13 cellular contexts compared by ENCODE assay signal in genomic region chr6:20900396-20901160, GRCh38.
DNase-seq lines count a peak whose midpoint lies in the region; ATAC-seq and TF ChIP-seq lines count a peak whose summit lies in the region.
"Had no signal": no experiment of that assay in that cellular context is flagged by ENCODE, and none has a peak within 500 bp of the region (broad histone marks: within the 10 kb centered on the region; RNA-seq: fewer than 3 reads in every experiment).

No MANE protein-coding gene starts in this region.

- H2AK5ac ChIP-seq in mesenchymal stem cell (ENCODE audit: low read length, severe bottlenecking): no peak overlapping the region

- peak in 2 of 3 experiments; percentile 55 to 59 for DNase-seq in NCI-H1417 (lab: John Stamatoyannopoulos, UW)
- DNase-seq in NCI-H1417 treated with DMSO at 0.1 percent for 48 hours (lab: John Stamatoyannopoulos, UW): no peak
- no peak for DNase-seq in mesenchymal stem cell
- DNase-seq in heart left ventricle: no peak
- no peak for DNase-seq in vagina (ENCODE audit: extremely low spot score in 2 of 2)
- no peak for DNase-seq in NCI-H446 treated with DMSO at 0.1 percent for 48 hours (lab: John Stamatoyannopoulos, UW)
- DNase-seq: activated T-cell treated with anti-CD3 and anti-CD28 coated beads, Interleukin-2, amount 50 U/mL, for 4 hours; central memory CD4-positive, alpha-beta T cell; head of caudate nucleus; NCI-H226; small intestine had no signal

- H2AFZ ChIP-seq in mesenchymal stem cell (ENCODE audit: low read depth, low read length): peak overlapping the region; percentile 51

- H4K8ac ChIP-seq in mesenchymal stem cell (ENCODE audit: low read length): no peak overlapping the region

- H2BK5ac ChIP-seq in mesenchymal stem cell (ENCODE audit: low read depth, low read length, poor library complexity, severe bottlenecking): no peak overlapping the region

- 99% methylated on average over 7 of the region's 7 CpGs for WGBS in mesenchymal stem cell
- 95 to 97% (median 96%) methylated on average over 7 of the region's 7 CpGs for WGBS in heart left ventricle, 4 donors

- H3K4me1 ChIP-seq in mesenchymal stem cell (ENCODE audit: control insufficient read depth, insufficient read depth, low read depth, low read length) (no peaks in the 10 kb centered on the region), heart left ventricle (no peaks in the 10 kb centered on the region), vagina (no peaks in the 10 kb centered on the region)

- H3K4ac ChIP-seq in mesenchymal stem cell (ENCODE audit: low read depth in 1 of 2, low read length in 2 of 2): no peak overlapping the region

- H3K14ac ChIP-seq in mesenchymal stem cell (ENCODE audit: low read length in 2 of 2): no peak overlapping the region

- H3K4me3 ChIP-seq in mesenchymal stem cell (ENCODE audit: insufficient read depth in 1 of 2, low read depth in 1 of 2, low read length in 2 of 2) (no peak overlapping the region), heart left ventricle (no peak overlapping the region), vagina (no peak overlapping the region)

- H2BK12ac ChIP-seq in mesenchymal stem cell (ENCODE audit: low read length in 2 of 2): no peak overlapping the region

- no peak overlapping the region for H2BK15ac ChIP-seq in mesenchymal stem cell (ENCODE audit: low read depth, poor library complexity, severe bottlenecking)

- H3K23ac ChIP-seq in mesenchymal stem cell (ENCODE audit: low read length in 2 of 2): no peak overlapping the region

- H3K27me3 ChIP-seq in mesenchymal stem cell (ENCODE audit: control insufficient read depth in 1 of 2, insufficient read depth in 1 of 2, low read length in 2 of 2) (no peaks in the 10 kb centered on the region), heart left ventricle (no peaks in the 10 kb centered on the region), vagina (no peaks in the 10 kb centered on the region)

- intact Hi-C loops in heart left ventricle (cut with DNase I): no loop called here
- intact Hi-C loops in vagina (cut with DNase I): no loop called here

- peak; percentile 95 for ATAC-seq in HG02571 (IDR thresholded peaks at IDR 0.05; ENCODE audit: unreplicated experiment)
- peak; percentile 90 for ATAC-seq in HG03432 (IDR thresholded peaks at IDR 0.05; ENCODE audit: unreplicated experiment)
- ATAC-seq in heart left ventricle: no peak
- ATAC-seq: activated T-cell treated with anti-CD3 and anti-CD28 coated beads, Interleukin-2, amount 50 U/mL, for 4 hours had no signal

- H3K9ac ChIP-seq in mesenchymal stem cell (ENCODE audit: low read length): no peak overlapping the region

- H4K91ac ChIP-seq in mesenchymal stem cell (ENCODE audit: low read length): no peak overlapping the region

- H3K4me2 ChIP-seq in mesenchymal stem cell (ENCODE audit: low read length, poor library complexity, severe bottlenecking): no peak overlapping the region

- H3K9me3 ChIP-seq in mesenchymal stem cell (ENCODE audit: control insufficient read depth, low read length) (peaks cover 7% of the 10 kb centered on the region), heart left ventricle (peaks cover 0 to 10% (median 0%) of the 10 kb centered on the region in 12 donors), vagina (no peaks in the 10 kb centered on the region)

- H3K79me1 ChIP-seq in mesenchymal stem cell (replicated peaks; ENCODE audit: low read length, poor library complexity, severe bottlenecking): no peaks in the 10 kb centered on the region

- peak overlapping the region in 1 of 2 experiments; percentile 21 for H3K18ac ChIP-seq in mesenchymal stem cell (ENCODE audit: low read depth in 1 of 2, low read length in 2 of 2)

- TF ChIP-seq POLR2A in heart left ventricle (IDR thresholded peaks at IDR 0.05): no peak
- no peak for TF ChIP-seq POLR2A in vagina (IDR thresholded peaks at IDR 0.05)

- H2BK120ac ChIP-seq in mesenchymal stem cell (ENCODE audit: low read depth, low read length): no peak overlapping the region

- H3K36me3 ChIP-seq in mesenchymal stem cell (ENCODE audit: control insufficient read depth in 1 of 2, insufficient read depth in 2 of 2, low read depth in 1 of 2, low read length in 2 of 2): no peaks in the 10 kb centered on the region
- no peaks in the 10 kb centered on the region for H3K36me3 ChIP-seq in heart left ventricle
- H3K36me3 ChIP-seq in vagina: no peaks in the 10 kb centered on the region

- H3K27ac ChIP-seq in mesenchymal stem cell (ENCODE audit: low read length, poor library complexity, severe bottlenecking): no peak overlapping the region
- no peak overlapping the region for H3K27ac ChIP-seq in heart left ventricle
- no peak overlapping the region for H3K27ac ChIP-seq in vagina

- no peak for TF ChIP-seq CTCF in heart left ventricle (IDR thresholded peaks at IDR 0.05)
- no peak for TF ChIP-seq CTCF in vagina (IDR thresholded peaks at IDR 0.05)

Comparison
In these comparisons a context has a peak if more than half of its experiments do, and no peak if none do; other contexts are left out.
1. DNase-seq: peak in NCI-H1417 (2 of 3); none in NCI-H1417 treated with DMSO at 0.1 percent for 48 hours (single experiment), mesenchymal stem cell (single experiment), heart left ventricle (0 of 5), vagina (0 of 2) and NCI-H446 treated with DMSO at 0.1 percent for 48 hours (single experiment).
2. ATAC-seq: peak in HG02571 (single experiment) and HG03432 (single experiment); none in heart left ventricle (0 of 4).